ENCODE assay signal across 14 cellular contexts in genomic region chr1:115666206-115666605, GRCh38. TPM values are rescaled to one million over a fixed set of nuclear protein-coding genes. Genes with fewer than 3 reads are reported as not detected.
DNase-seq lines count a peak whose midpoint lies in the region; ATAC-seq and TF ChIP-seq lines count a peak whose summit lies in the region.
"Had no signal": no experiment of that assay in that cellular context is flagged by ENCODE, and none has a peak within 500 bp of the region (broad histone marks: within the 10 kb centered on the region; RNA-seq: fewer than 3 reads in every experiment).

No MANE protein-coding gene starts in this region.

- H3K27me3 ChIP-seq in esophagus muscularis mucosa, result no peaks in the 10 kb centered on the region
- no peaks in the 10 kb centered on the region for H3K27me3 ChIP-seq in tibial artery
- H3K27me3 ChIP-seq in spleen (replicated peaks in 1 of 7), result no peaks in the 10 kb centered on the region

- no peak for TF ChIP-seq CTCF in esophagus muscularis mucosa (IDR thresholded peaks at IDR 0.05)
- no peak for TF ChIP-seq CTCF in tibial artery (IDR thresholded peaks at IDR 0.05)
- TF ChIP-seq CTCF in spleen (IDR thresholded peaks at IDR 0.05 in 8 of 11, conservative IDR thresholded peaks at IDR 0.05 in 3 of 11), result no peak

- H3K4me1 ChIP-seq in esophagus muscularis mucosa (peaks cover 11 to 54% (median 51%) of the 10 kb centered on the region in 4 donors), tibial artery (peaks cover 0 to 16% (median 11%) of the 10 kb centered on the region in 4 donors), spleen (no peaks in the 10 kb centered on the region)

- intact Hi-C loops in Right ventricle myocardium superior (cut with DNase I), result no loop called here
- intact Hi-C loops in cardiac septum (cut with DNase I), result no loop called here
- intact Hi-C loops in esophagus muscularis mucosa (cut with DNase I), result no loop called here
- intact Hi-C loops in tibial artery (cut with DNase I; ENCODE audit: low total_unique reads), result no loop called here
- intact Hi-C loops in spleen (cut with DNase I; ENCODE audit: low total_unique reads), result no loop called here

- TF ChIP-seq EP300 in esophagus muscularis mucosa (IDR thresholded peaks at IDR 0.05), result no peak

- H3K27ac ChIP-seq in esophagus muscularis mucosa (replicated peaks in 1 of 4), result peak overlapping the region; percentile 49 to 68 (median 64)
- peak overlapping the region; percentile 10 to 32 for H3K27ac ChIP-seq in tibial artery
- no peak overlapping the region for H3K27ac ChIP-seq in spleen

- no peaks in the 10 kb centered on the region for H3K9me3 ChIP-seq in esophagus muscularis mucosa
- peaks cover 0 to 6% (median 0%) of the 10 kb centered on the region in 3 donors for H3K9me3 ChIP-seq in tibial artery
- no peaks in the 10 kb centered on the region for H3K9me3 ChIP-seq in spleen

- H3K4me3 ChIP-seq in esophagus muscularis mucosa, result no peak overlapping the region
- H3K4me3 ChIP-seq in tibial artery, result no peak overlapping the region
- H3K4me3 ChIP-seq in spleen, result no peak overlapping the region

- H3K36me3 ChIP-seq in esophagus muscularis mucosa, result peaks cover 9 to 61% (median 35%) of the 10 kb centered on the region in 4 donors
- H3K36me3 ChIP-seq in tibial artery, result peaks cover 31 to 49% (median 43%) of the 10 kb centered on the region in 3 donors
- H3K36me3 ChIP-seq in spleen, result peaks cover 0 to 52% (median 11%) of the 10 kb centered on the region in 6 donors

- ATAC-seq in Right ventricle myocardium superior (ENCODE audit: poor library complexity) (peak; percentile 4), GM19467 (IDR thresholded peaks at IDR 0.05; ENCODE audit: unreplicated experiment) (no peak)

- no peak for DNase-seq in Right ventricle myocardium superior
- no peak for DNase-seq in cardiac septum (ENCODE audit: low spot score)
- DNase-seq in esophagus muscularis mucosa (ENCODE audit: extremely low spot score), result no peak
- DNase-seq in myocyte (ENCODE audit: low read depth), result peak; percentile 34
- DNase-seq in tibial artery, result no peak
- no peak for DNase-seq in spleen
- no peak for DNase-seq in NCI-H1417 (lab: John Stamatoyannopoulos, UW)
- DNase-seq: 8988T, GDM1, MM.1S, NCI-H748 treated with DMSO at 0.1 percent for 48 hours, OCI-M1, SIG-M5 had no signal

- no peak for TF ChIP-seq POLR2A in esophagus muscularis mucosa (IDR thresholded peaks at IDR 0.05; ENCODE audit: low read depth)
- no peak for TF ChIP-seq POLR2A in spleen (IDR thresholded peaks at IDR 0.05)

- 83% methylated on average over 6 of the region's 6 CpGs for WGBS in esophagus muscularis mucosa
- WGBS in spleen, 5 donors, result 89 to 99% (median 90%) methylated on average over 6 of the region's 6 CpGs

RNA-seq across cellular contexts. Expression of gene VANGL1, which starts 24.4 kb away (rescaled TPM):
- total RNA-seq in Right ventricle myocardium superior (5.2 TPM), cardiac septum (7.8 TPM), esophagus muscularis mucosa (10 to 100 TPM in 1 of 4 donors, 1 to 10 TPM in 3; 6.3 to 11.7 (median 8.1) TPM), myocyte (6.9 and 9.1 TPM in 2 replicates), spleen (1 to 10 TPM; 2.9 to 7.0 (median 4.5) TPM)
- 7.4 TPM for polyA plus RNA-seq in myocyte (2012)
- under 1 TPM; 0.24 to 0.64 (median 0.61) TPM for polyA plus RNA-seq in spleen

Comparison
In these comparisons a context has a peak if more than half of its experiments do, and no peak if none do; other contexts are left out.
1. H3K27ac ChIP-seq: peak in esophagus muscularis mucosa (4 of 4) and tibial artery (2 of 2); none in spleen (0 of 8).